In the genomic region with DNA sequence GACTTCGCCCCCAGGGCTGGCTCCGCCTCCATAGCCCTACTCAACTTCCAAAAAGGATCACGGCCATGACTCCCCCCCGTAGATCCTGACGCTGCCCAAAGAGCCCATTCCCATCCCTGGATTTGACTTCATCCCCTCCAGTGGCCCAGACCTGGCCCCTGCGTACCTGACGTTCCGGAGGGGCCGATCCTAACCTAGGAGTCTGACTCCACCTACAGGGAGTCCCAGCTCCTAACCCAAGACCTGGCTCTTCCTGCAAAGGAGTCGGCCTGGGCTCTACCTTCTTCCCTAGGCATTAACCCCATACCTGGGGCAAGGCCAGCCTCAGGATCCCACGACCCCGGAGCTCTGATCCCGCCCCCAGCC, we compare ENCODE assay signal across 1 cellular context.
TF ChIP-seq lines count a peak whose summit lies in the region.

No MANE protein-coding gene starts in this region.

TF ChIP-seq in SK-N-SH treated with all-trans-retinoic acid at 6 μM for 48 hours, 23 proteins besides CTCF, POLR2A, EP300 and RAD21 (continued from another document):
- TF ChIP-seq, protein P1, sequence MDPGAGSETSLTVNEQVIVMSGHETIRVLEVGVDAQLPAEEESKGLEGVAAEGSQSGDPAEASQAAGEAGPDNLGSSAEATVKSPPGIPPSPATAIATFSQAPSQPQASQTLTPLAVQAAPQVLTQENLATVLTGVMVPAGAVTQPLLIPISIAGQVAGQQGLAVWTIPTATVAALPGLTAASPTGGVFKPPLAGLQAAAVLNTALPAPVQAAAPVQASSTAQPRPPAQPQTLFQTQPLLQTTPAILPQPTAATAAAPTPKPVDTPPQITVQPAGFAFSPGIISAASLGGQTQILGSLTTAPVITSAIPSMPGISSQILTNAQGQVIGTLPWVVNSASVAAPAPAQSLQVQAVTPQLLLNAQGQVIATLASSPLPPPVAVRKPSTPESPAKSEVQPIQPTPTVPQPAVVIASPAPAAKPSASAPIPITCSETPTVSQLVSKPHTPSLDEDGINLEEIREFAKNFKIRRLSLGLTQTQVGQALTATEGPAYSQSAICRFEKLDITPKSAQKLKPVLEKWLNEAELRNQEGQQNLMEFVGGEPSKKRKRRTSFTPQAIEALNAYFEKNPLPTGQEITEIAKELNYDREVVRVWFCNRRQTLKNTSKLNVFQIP (CRISPR knock-in tag; IDR thresholded peaks at IDR 0.05; ENCODE audit: borderline replicate concordance, low read depth): no peak
